Comparison of ENCODE assay signal across 24 cellular contexts in genomic region chr6:83155794-83156193, GRCh38. TPM values are rescaled to one million over a fixed set of nuclear protein-coding genes. Genes with fewer than 3 reads are reported as not detected.
DNase-seq lines count a peak whose midpoint lies in the region; ATAC-seq lines count a peak whose summit lies in the region.
"Had no signal": no experiment of that assay in that cellular context is flagged by ENCODE, and none has a peak within 500 bp of the region (broad histone marks: within the 10 kb centered on the region; RNA-seq: fewer than 3 reads in every experiment).

No MANE protein-coding gene starts in this region.

- ATAC-seq in Right ventricle myocardium inferior (peak; percentile 60), Right ventricle myocardium superior (ENCODE audit: poor library complexity) (peak; percentile 68), left ventricle myocardium superior (peak; percentile 79), HG03460 (IDR thresholded peaks at IDR 0.05; ENCODE audit: unreplicated experiment) (no peak)
- ATAC-seq: HCT116 had no signal

- DNase-seq in Right ventricle myocardium inferior (ENCODE audit: missing footprints) (no peak), cardiac septum (ENCODE audit: low spot score) (no peak), Right ventricle myocardium superior (no peak), left ventricle myocardium superior (no peak), NCI-H187 (lab: John Stamatoyannopoulos, UW) (no peak), posterior vena cava (ENCODE audit: low spot score) (no peak)
- DNase-seq in activated CD4-positive, alpha-beta T cell treated with anti-CD3 and anti-CD28 coated beads, Interleukin-2, amount 50 U/mL, for 4 hours: no peak
- DNase-seq: CD8-positive, alpha-beta memory T cell; DMS79 treated with DMSO at 0.1 percent for 48 hours; GF-D8; IMR-90; KG1; MG63; NCI-H1417; NCI-H1694; NCI-H2081 treated with DMSO at 0.1 percent for 48 hours; NCI-H2171 treated with DMSO at 0.1 percent for 48 hours; NCI-H345; NCI-H510A treated with DMSO at 0.1 percent for 48 hours; NK-92 treated with Interleukin-12 subunit alpha and Interleukin-12 subunit beta, amount 100 ng/mL, for 24 hours; PC-9; SHP77 had no signal

- intact Hi-C loops in Right ventricle myocardium inferior (cut with DNase I) (no loop called here), cardiac septum (cut with DNase I) (no loop called here), Right ventricle myocardium superior (cut with DNase I) (no loop called here), left ventricle myocardium superior (cut with micrococcal nuclease) (no loop called here), posterior vena cava (cut with DNase I) (no loop called here)

RNA-seq across cellular contexts. Expression of gene PGM3, which starts 37.3 kb away (rescaled TPM):
- total RNA-seq in Right ventricle myocardium inferior (12.7 TPM), cardiac septum (23.8 TPM), Right ventricle myocardium superior (12.0 TPM), left ventricle myocardium superior (13.2 TPM), posterior vena cava (10 to 100 TPM; 39.6 to 44.2 TPM)

RNA-seq across cellular contexts. Expression of gene RWDD2A, which starts 37.4 kb away (rescaled TPM):
- 2.4 TPM for total RNA-seq in Right ventricle myocardium inferior
- 3.2 TPM for total RNA-seq in cardiac septum
- 2.8 TPM for total RNA-seq in Right ventricle myocardium superior
- total RNA-seq in left ventricle myocardium superior: 2.8 TPM
- total RNA-seq in posterior vena cava: 1 to 10 TPM; 3.8 to 4.7 TPM
